1 cellular context compared by ENCODE assay signal in the genomic region with DNA sequence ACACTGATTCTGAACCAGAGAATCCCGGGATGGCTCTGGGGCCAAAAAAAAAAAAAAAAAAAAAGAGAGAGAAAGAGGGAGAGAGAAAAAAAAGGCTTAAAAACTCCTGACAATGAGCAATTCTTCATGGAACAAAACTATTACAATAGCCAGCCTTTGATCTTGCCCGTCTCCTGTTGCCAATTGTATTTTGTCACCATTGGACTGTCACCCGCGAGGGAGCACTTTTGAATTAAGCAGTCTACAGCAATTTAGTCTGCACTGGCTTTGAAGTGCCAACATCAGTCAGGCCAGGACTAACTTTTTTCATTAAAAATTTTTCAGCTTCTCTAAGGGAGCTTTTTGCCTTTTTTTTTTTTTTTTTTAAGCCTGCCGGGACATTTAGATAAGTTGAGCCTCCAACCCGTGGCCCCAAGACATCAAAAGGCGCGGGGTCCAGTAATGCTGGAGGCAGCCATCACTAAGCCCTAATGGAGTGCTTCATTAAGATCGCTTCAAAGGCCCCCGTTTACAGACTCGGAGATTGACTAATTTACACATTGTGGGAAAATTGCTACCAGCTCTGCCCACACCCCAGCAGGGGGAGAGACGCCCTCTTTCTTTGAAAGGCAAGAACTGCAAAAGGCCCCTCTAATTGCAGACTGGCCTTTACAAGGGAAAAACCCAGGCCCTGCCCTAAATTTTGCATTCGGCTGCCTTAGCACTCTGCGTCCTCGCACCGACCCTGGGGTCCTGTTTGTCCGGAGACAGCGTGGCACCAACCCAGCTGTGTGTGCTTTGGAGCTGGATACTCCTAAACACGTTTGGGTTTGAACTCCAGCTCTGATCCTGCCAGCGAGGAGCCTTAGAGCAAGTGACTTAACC.
TF ChIP-seq lines count a peak whose summit lies in the region.

No MANE protein-coding gene starts in this region.

TF ChIP-seq in H1, 55 proteins besides CTCF, POLR2A, EP300 and RAD21 (continued from another document):
- TF ChIP-seq, protein P1, sequence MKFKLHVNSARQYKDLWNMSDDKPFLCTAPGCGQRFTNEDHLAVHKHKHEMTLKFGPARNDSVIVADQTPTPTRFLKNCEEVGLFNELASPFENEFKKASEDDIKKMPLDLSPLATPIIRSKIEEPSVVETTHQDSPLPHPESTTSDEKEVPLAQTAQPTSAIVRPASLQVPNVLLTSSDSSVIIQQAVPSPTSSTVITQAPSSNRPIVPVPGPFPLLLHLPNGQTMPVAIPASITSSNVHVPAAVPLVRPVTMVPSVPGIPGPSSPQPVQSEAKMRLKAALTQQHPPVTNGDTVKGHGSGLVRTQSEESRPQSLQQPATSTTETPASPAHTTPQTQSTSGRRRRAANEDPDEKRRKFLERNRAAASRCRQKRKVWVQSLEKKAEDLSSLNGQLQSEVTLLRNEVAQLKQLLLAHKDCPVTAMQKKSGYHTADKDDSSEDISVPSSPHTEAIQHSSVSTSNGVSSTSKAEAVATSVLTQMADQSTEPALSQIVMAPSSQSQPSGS (IDR thresholded peaks at IDR 0.05; ENCODE audit: low read length): no peak
TF ChIP-seq in H1: peak in this region for 2.
